In the genomic region with DNA sequence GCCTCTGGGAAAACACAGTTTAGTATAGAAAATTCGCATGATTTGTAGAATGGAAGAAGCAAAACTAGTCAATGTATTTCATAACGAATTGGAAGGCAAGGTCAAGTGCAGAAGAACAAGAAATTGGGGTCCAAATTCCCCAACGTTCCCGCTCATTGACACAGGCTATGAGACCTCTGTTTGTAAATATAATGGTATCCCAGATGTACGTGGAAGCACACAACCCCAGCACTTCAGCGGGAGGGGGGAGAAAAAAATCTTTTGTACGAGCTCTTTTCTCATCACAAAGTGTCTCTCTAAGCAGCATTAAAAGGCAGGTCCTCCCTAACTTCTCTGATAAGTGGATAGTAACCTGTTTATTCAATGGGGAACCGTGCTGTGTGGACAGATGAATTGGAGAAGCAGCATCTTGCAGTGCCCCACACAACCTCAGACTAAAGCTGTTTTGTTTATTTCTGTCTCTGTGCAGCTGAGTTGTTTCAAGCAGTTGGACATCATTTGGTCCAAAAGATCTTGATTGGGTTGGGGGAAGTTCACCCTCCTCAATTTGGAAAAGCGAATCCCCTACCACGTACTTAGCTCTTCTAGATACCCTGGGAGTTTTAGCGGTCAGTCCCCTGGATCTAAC, we compare ENCODE assay signal across 8 cellular contexts. TPM values are rescaled to one million over a fixed set of nuclear protein-coding genes. Genes with fewer than 3 reads are reported as not detected.
DNase-seq lines count a peak whose midpoint lies in the region; ATAC-seq and TF ChIP-seq lines count a peak whose summit lies in the region.

No MANE protein-coding gene starts in this region.

- no peaks in the 10 kb centered on the region for H3K9me3 ChIP-seq in DOHH2 (ENCODE audit: control insufficient read depth, insufficient read depth, low read length)
- H3K9me3 ChIP-seq in effector memory CD4-positive, alpha-beta T cell (ENCODE audit: control insufficient read depth, low read length), result no peaks in the 10 kb centered on the region
- H3K9me3 ChIP-seq in neuronal stem cell (replicated peaks in 1 of 2; ENCODE audit: control insufficient read depth in 2 of 2, insufficient read depth in 1 of 2, low read depth in 1 of 2, low read length in 2 of 2), result no peaks in the 10 kb centered on the region

- DNase-seq in NCI-H69 (lab: John Stamatoyannopoulos, UW) (peak; percentile 60), neuronal stem cell (ENCODE audit: low spot score) (no peak), GOT3 (lab: John Stamatoyannopoulos, UW) (no peak), hepatic stellate cell (ENCODE audit: low spot score) (no peak), NCI-H1436 treated with DMSO at 0.1 percent for 48 hours (lab: John Stamatoyannopoulos, UW) (no peak)
- no peak for DNase-seq in effector memory CD4-positive, alpha-beta T cell

- H3K18ac ChIP-seq in neuronal stem cell (ENCODE audit: low read length), result no peak overlapping the region

- H3K27ac ChIP-seq in DOHH2 (ENCODE audit: low read depth, low read length) (no peak overlapping the region), neuronal stem cell (replicated peaks; ENCODE audit: low read length) (no peak overlapping the region)
- no peak overlapping the region for H3K27ac ChIP-seq in effector memory CD4-positive, alpha-beta T cell (ENCODE audit: insufficient read depth, low read length, poor library complexity, severe bottlenecking)

- no peak overlapping the region for H4K91ac ChIP-seq in neuronal stem cell (ENCODE audit: low read depth, low read length, poor library complexity)

- no peaks in the 10 kb centered on the region; the same call in 1 of the 2 replicates for H4K20me1 ChIP-seq in DOHH2 (ENCODE audit: control insufficient read depth, insufficient read depth, low read depth, low read length)

- no peak overlapping the region for H3K9ac ChIP-seq in neuronal stem cell (ENCODE audit: low read depth, low read length, poor library complexity)

- H2BK120ac ChIP-seq in neuronal stem cell (ENCODE audit: low read depth, low read length), result no peak overlapping the region

- no peaks in the 10 kb centered on the region for H3K36me3 ChIP-seq in DOHH2 (ENCODE audit: control insufficient read depth, low read length)
- no peaks in the 10 kb centered on the region for H3K36me3 ChIP-seq in effector memory CD4-positive, alpha-beta T cell (ENCODE audit: control insufficient read depth, insufficient read depth, low read length)
- H3K36me3 ChIP-seq in neuronal stem cell (replicated peaks in 1 of 2; ENCODE audit: control insufficient read depth in 2 of 2, insufficient read depth in 2 of 2, low read length in 2 of 2), result no peaks in the 10 kb centered on the region

- H3K79me2 ChIP-seq in DOHH2 (ENCODE audit: control insufficient read depth, low read length), result no peaks in the 10 kb centered on the region

- H2BK15ac ChIP-seq in neuronal stem cell (ENCODE audit: low read length), result no peak overlapping the region

- H3K4me2 ChIP-seq in DOHH2 (ENCODE audit: low read length) (peak overlapping the region; percentile 68), neuronal stem cell (ENCODE audit: insufficient read depth, low read length, poor library complexity, severe bottlenecking) (peak overlapping the region; percentile 93)

- H2AK5ac ChIP-seq in neuronal stem cell (ENCODE audit: low read depth, low read length), result peak overlapping the region; percentile 25

- TF ChIP-seq CTCF in DOHH2 (IDR thresholded peaks at IDR 0.05; ENCODE audit: low read depth, low read length, poor library complexity, severe bottlenecking), result no peak

- no peaks in the 10 kb centered on the region for H3K9me2 ChIP-seq in DOHH2 (replicated peaks; ENCODE audit: control insufficient read depth, low read length)

- H3K27me3 ChIP-seq in DOHH2 (ENCODE audit: control insufficient read depth, low read length) (peaks cover 26% of the 10 kb centered on the region), neuronal stem cell (ENCODE audit: control insufficient read depth in 3 of 3, insufficient read depth in 3 of 3, low read depth in 1 of 3, low read length in 3 of 3) (no peaks in the 10 kb centered on the region)
- no peaks in the 10 kb centered on the region for H3K27me3 ChIP-seq in effector memory CD4-positive, alpha-beta T cell (replicated peaks; ENCODE audit: control insufficient read depth, insufficient read depth, low read length, poor library complexity, severe bottlenecking)

- no peak overlapping the region for H3K23ac ChIP-seq in neuronal stem cell (ENCODE audit: low read depth, low read length, poor library complexity)

- no peak for ATAC-seq in HG02759 (IDR thresholded peaks at IDR 0.05; ENCODE audit: unreplicated experiment)

- no peak overlapping the region for H3K14ac ChIP-seq in neuronal stem cell (ENCODE audit: low read length)

- WGBS in neuronal stem cell (ENCODE audit: extremely low coverage in 2 of 2, insufficient read length in 2 of 2, insufficient replicate concordance in 1 of 2), 2 donors, result no CpG with 5 or more reads among the region's 11 CpGs

- H4K8ac ChIP-seq in neuronal stem cell (ENCODE audit: low read depth, low read length), result no peak overlapping the region

- no peak overlapping the region for H2BK5ac ChIP-seq in neuronal stem cell (ENCODE audit: low read length)

- H3F3A ChIP-seq in DOHH2 (ENCODE audit: control insufficient read depth, insufficient read depth), result peaks cover 15% of the 10 kb centered on the region

- no peak overlapping the region for H3K4ac ChIP-seq in neuronal stem cell (ENCODE audit: low read length)

- H3K4me1 ChIP-seq in DOHH2 (ENCODE audit: control insufficient read depth, low read length), result peaks cover 30% of the 10 kb centered on the region
- peaks cover 7% of the 10 kb centered on the region for H3K4me1 ChIP-seq in effector memory CD4-positive, alpha-beta T cell (ENCODE audit: control insufficient read depth, insufficient read depth, low read length, poor library complexity, severe bottlenecking)
- peaks cover 8 to 12% of the 10 kb centered on the region in 2 donors for H3K4me1 ChIP-seq in neuronal stem cell (ENCODE audit: control insufficient read depth in 2 of 2, insufficient read depth in 1 of 2, low read depth in 1 of 2, low read length in 2 of 2)

- peak overlapping the region; percentile 87 for H2AFZ ChIP-seq in neuronal stem cell (ENCODE audit: low read length)

- peak overlapping the region; percentile 80 for H3K4me3 ChIP-seq in DOHH2 (ENCODE audit: low read length)
- H3K4me3 ChIP-seq in effector memory CD4-positive, alpha-beta T cell (ENCODE audit: insufficient read depth, low read depth, low read length, poor library complexity, severe bottlenecking), result peak overlapping the region; percentile 81
- H3K4me3 ChIP-seq in neuronal stem cell (ENCODE audit: low read length in 2 of 2), result peak overlapping the region; percentile 85 to 87

- no peaks in the 10 kb centered on the region for H3K79me1 ChIP-seq in neuronal stem cell (ENCODE audit: low read depth, low read length)

- no peak overlapping the region for H2BK12ac ChIP-seq in neuronal stem cell (ENCODE audit: low read length)

RNA-seq across cellular contexts. Expression of a gene that starts 1.1 kb away (rescaled TPM):
- polyA plus RNA-seq in neuronal stem cell (2013, experiment 1 of 2), result 16.6 TPM
- 16.0 TPM for polyA plus RNA-seq in neuronal stem cell (2013, experiment 2 of 2)
